Comparison of ENCODE assay signal across 8 cellular contexts in genomic region chr19:49119411-49120324, GRCh38. TPM values are rescaled to one million over a fixed set of nuclear protein-coding genes. Genes with fewer than 3 reads are reported as not detected.
DNase-seq lines count a peak whose midpoint lies in the region; ATAC-seq and TF ChIP-seq lines count a peak whose summit lies in the region.

TSS of gene PPFIA3 (plus strand) at chr19:49119544. CDS start at chr19:49127874, 8,330 bp downstream.

- H3K36me3 Mint-ChIP-seq in CD4-positive, alpha-beta T cell (ENCODE audit: low read depth) = no peaks in the 10 kb centered on the region
- no peaks in the 10 kb centered on the region for H3K36me3 Mint-ChIP-seq in IgD-negative memory B cell
- no peaks in the 10 kb centered on the region for H3K36me3 Mint-ChIP-seq in activated naive CD4-positive, alpha-beta T cell treated with anti-CD3 and anti-CD28 coated beads for 36 hours (ENCODE audit: low read depth)
- H3K36me3 Mint-ChIP-seq in nephron progenitor cell (ENCODE audit: low read depth) = no peaks in the 10 kb centered on the region

- H3K27me3 Mint-ChIP-seq in CD4-positive, alpha-beta T cell = no peaks in the 10 kb centered on the region
- H3K27me3 Mint-ChIP-seq in IgD-negative memory B cell (peaks cover 7% of the 10 kb centered on the region), nephron progenitor cell (ENCODE audit: low read depth, poor library complexity) (peaks cover 53% of the 10 kb centered on the region)
- H3K27me3 Mint-ChIP-seq in activated naive CD4-positive, alpha-beta T cell treated with anti-CD3 and anti-CD28 coated beads for 36 hours (ENCODE audit: low read depth) = peaks cover 7% of the 10 kb centered on the region

- intact Hi-C loops in CD4-positive, alpha-beta T cell (cut with DNase I, micrococcal nuclease) = loop anchor here in 1 of 2 experiments (1.0 to 10.0 kb wide), 3 partner anchors 9 to 645 kb away; partner anchors contain the start of gene DBP
- intact Hi-C loops in activated naive CD4-positive, alpha-beta T cell treated with anti-CD3 and anti-CD28 coated beads for 36 hours (cut with micrococcal nuclease) = loop anchor here (1.0 to 10.0 kb wide), 5 partner anchors 9 to 335 kb away; partner anchors contain the start of genes ALDH16A1, PIH1D1, PPP1R15A and SNRNP70

- peak within 1 kb of the TSS; percentile 89 for H3K27ac ChIP-seq in CD4-positive, alpha-beta T cell (ENCODE audit: low read depth, low read length)
- peak within 1 kb of the TSS; percentile 67 for H3K27ac ChIP-seq in foreskin keratinocyte

- CTCF ChIA-PET in CD4-positive, alpha-beta T cell (lab: Charles Lee) = interaction anchor here (1.5 to 3.1 kb wide), 3 partner anchors 8 to 22 kb away, joined by 3 to 8 read pairs (median 7); no protein-coding TSS in a partner anchor
- CTCF ChIA-PET in activated naive CD4-positive, alpha-beta T cell treated with anti-CD3 and anti-CD28 coated beads for 36 hours (lab: Charles Lee) = interaction anchor here (1.1 kb wide), 1 partner anchor 13 kb away, joined by 3 read pairs; no protein-coding TSS in a partner anchor

- no peaks in the 10 kb centered on the region for H3K9me3 ChIP-seq in CD4-positive, alpha-beta T cell (ENCODE audit: control insufficient read depth, low read length)

- no peaks in the 10 kb centered on the region for H3K9me3 Mint-ChIP-seq in CD4-positive, alpha-beta T cell
- H3K9me3 Mint-ChIP-seq in IgD-negative memory B cell = no peaks in the 10 kb centered on the region
- no peaks in the 10 kb centered on the region for H3K9me3 Mint-ChIP-seq in activated naive CD4-positive, alpha-beta T cell treated with anti-CD3 and anti-CD28 coated beads for 36 hours
- no peaks in the 10 kb centered on the region for H3K9me3 Mint-ChIP-seq in nephron progenitor cell

- no peaks in the 10 kb centered on the region for H3K27me3 ChIP-seq in CD4-positive, alpha-beta T cell (ENCODE audit: control insufficient read depth, insufficient read depth, low read length)
- H3K27me3 ChIP-seq in foreskin keratinocyte = no peaks in the 10 kb centered on the region

- H3K27ac Mint-ChIP-seq in CD4-positive, alpha-beta T cell = peak within 1 kb of the TSS; percentile 82
- H3K27ac Mint-ChIP-seq in IgD-negative memory B cell = peak within 1 kb of the TSS; percentile 86 to 98 (median 92)
- peak within 1 kb of the TSS; percentile 86 for H3K27ac Mint-ChIP-seq in activated naive CD4-positive, alpha-beta T cell treated with anti-CD3 and anti-CD28 coated beads for 36 hours
- peak within 1 kb of the TSS; percentile 77 for H3K27ac Mint-ChIP-seq in nephron progenitor cell

- DNase-seq in CD4-positive, alpha-beta T cell = no peak
- DNase-seq in activated naive CD4-positive, alpha-beta T cell treated with anti-CD3 and anti-CD28 coated beads for 36 hours = no peak
- no peak for DNase-seq in foreskin keratinocyte
- peak; percentile 85 for DNase-seq in nephron progenitor cell
- DNase-seq in KG1 (lab: John Stamatoyannopoulos, UW) = no peak
- no peak for DNase-seq in GOT3 (lab: John Stamatoyannopoulos, UW)
- DNase-seq in activated gamma-delta T cell (lab: John Stamatoyannopoulos, UW) = no peak

- no peak for TF ChIP-seq CTCF in CD4-positive, alpha-beta T cell (IDR thresholded peaks at IDR 0.05)
- TF ChIP-seq CTCF in foreskin keratinocyte (conservative IDR thresholded peaks at IDR 0.05) (no peak), nephron progenitor cell (IDR thresholded peaks at IDR 0.05) (no peak)

- peak within 1 kb of the TSS; percentile 92 for H3K4me3 Mint-ChIP-seq in CD4-positive, alpha-beta T cell
- H3K4me3 Mint-ChIP-seq in IgD-negative memory B cell (peak within 1 kb of the TSS; percentile 79 to 95 (median 88)), nephron progenitor cell (peak within 1 kb of the TSS; percentile 77)
- H3K4me3 Mint-ChIP-seq in activated naive CD4-positive, alpha-beta T cell treated with anti-CD3 and anti-CD28 coated beads for 36 hours = peak within 1 kb of the TSS; percentile 83

- peaks cover 37% of the 10 kb centered on the region for H3K4me1 Mint-ChIP-seq in CD4-positive, alpha-beta T cell (ENCODE audit: low read depth)
- H3K4me1 Mint-ChIP-seq in IgD-negative memory B cell = peaks cover 15 to 21% (median 20%) of the 10 kb centered on the region in 3 donors
- H3K4me1 Mint-ChIP-seq in activated naive CD4-positive, alpha-beta T cell treated with anti-CD3 and anti-CD28 coated beads for 36 hours (ENCODE audit: low read depth) = peaks cover 29% of the 10 kb centered on the region
- H3K4me1 Mint-ChIP-seq in nephron progenitor cell = peaks cover 31% of the 10 kb centered on the region

- POLR2A ChIA-PET in CD4-positive, alpha-beta T cell (lab: Charles Lee) = interaction anchor here (1.0 to 1.2 kb wide), 2 partner anchors 8 to 27 kb away, joined by 5 to 6 read pairs; no protein-coding TSS in a partner anchor

- no peak for ATAC-seq in CD4-positive, alpha-beta T cell (ENCODE audit: poor library complexity)
- ATAC-seq in foreskin keratinocyte = peak; percentile 4

- no peaks in the 10 kb centered on the region for H3K4me1 ChIP-seq in foreskin keratinocyte

RNA-seq across cellular contexts. Expression of gene PPFIA3, which starts in this region (rescaled TPM):
- 1 to 10 TPM; 2.0 to 2.8 TPM for total RNA-seq in CD4-positive, alpha-beta T cell
- polyA plus RNA-seq in IgD-negative memory B cell = not detected
- 1 to 10 TPM; 4.6 to 4.9 TPM for total RNA-seq in activated naive CD4-positive, alpha-beta T cell treated with anti-CD3 and anti-CD28 coated beads for 36 hours
- total RNA-seq in foreskin keratinocyte = 9.8 and 9.9 TPM in 2 replicates
- polyA plus RNA-seq in foreskin keratinocyte = 9.4 and 10.3 TPM in 2 replicates

Comparison
In these comparisons a context has a peak if more than half of its experiments do, and no peak if none do; other contexts are left out.
1. RNA of gene PPFIA3 (polyA plus RNA-seq): 9.4 to 10.3 TPM in foreskin keratinocyte; not detected in IgD-negative memory B cell (single experiment); every median in the first group is over 10 times any median in the second.
2. Peak in every context shown above with its lines, with median percentiles within 50 percentile points of each other: H3K27ac Mint-ChIP-seq and H3K4me3 Mint-ChIP-seq.